In genomic region chr10:45971742-45972105, GRCh38 we compare ENCODE assay signal across 8 cellular contexts. TPM values are rescaled to one million over a fixed set of nuclear protein-coding genes. Genes with fewer than 3 reads are reported as not detected.
DNase-seq lines count a peak whose midpoint lies in the region; ATAC-seq and TF ChIP-seq lines count a peak whose summit lies in the region.
"Not testable (repeated sequence)": the region's sequence is repeated elsewhere in the genome, so short reads cannot be mapped to it uniquely, and the experiment has no call there.

No MANE protein-coding gene starts in this region.

- ATAC-seq in GM21526 (IDR thresholded peaks at IDR 0.05; ENCODE audit: low FRiP score, unreplicated experiment) (peak; percentile 36), HG03175 (IDR thresholded peaks at IDR 0.05; ENCODE audit: unreplicated experiment) (peak; percentile 51), RWPE2 (ENCODE audit: low read depth) (peak; percentile 35)
- peak; percentile 52 to 57 for ATAC-seq in naive thymus-derived CD8-positive, alpha-beta T cell

- H3K4me3 ChIP-seq in RWPE2 (ENCODE audit: severe bottlenecking) = peak overlapping the region; percentile 86
- H3K4me3 ChIP-seq in astrocyte of the cerebellum (ENCODE audit: low read depth, low read length) = peak overlapping the region; percentile 66
- peak overlapping the region; percentile 74 for H3K4me3 ChIP-seq in cardiac muscle cell
- H3K4me3 ChIP-seq in tibial artery = peak overlapping the region; percentile 68 to 94

- POLR2A ChIA-PET in naive thymus-derived CD8-positive, alpha-beta T cell (lab: Charles Lee) = not testable (repeated sequence)

- not testable (repeated sequence) for H3K4me1 ChIP-seq in RWPE2 (ENCODE audit: insufficient read depth, poor library complexity, severe bottlenecking); cardiac muscle cell (ENCODE audit: low read depth)
- peaks cover 0 to 26% (median 9%) of the 10 kb centered on the region in 4 donors for H3K4me1 ChIP-seq in tibial artery

- H3K27me3 ChIP-seq in RWPE2 (ENCODE audit: insufficient read depth, poor library complexity, severe bottlenecking); cardiac muscle cell; tibial artery: not testable (repeated sequence)

- not testable (repeated sequence) for H3K27me3 Mint-ChIP-seq in naive thymus-derived CD8-positive, alpha-beta T cell

- peak overlapping the region; percentile 60 to 98 (median 94) for H3K27ac Mint-ChIP-seq in naive thymus-derived CD8-positive, alpha-beta T cell

- peaks cover 0 to 17% (median 3%) of the 10 kb centered on the region in 3 donors for H3K36me3 Mint-ChIP-seq in naive thymus-derived CD8-positive, alpha-beta T cell

- not testable (repeated sequence) for TF ChIP-seq CTCF in RWPE2 (IDR thresholded peaks at IDR 0.05; ENCODE audit: poor library complexity, severe bottlenecking); astrocyte of the cerebellum (IDR thresholded peaks at IDR 0.05; ENCODE audit: low read depth, low read length, missing control alignments); cardiac muscle cell (IDR thresholded peaks at IDR 0.05; ENCODE audit: low read depth, low read length); tibial artery (IDR thresholded peaks at IDR 0.05)

- intact Hi-C loops in tibial artery (cut with DNase I; ENCODE audit: low total_unique reads) = not testable (repeated sequence)

- not testable (repeated sequence) for H3K36me3 ChIP-seq in RWPE2 (ENCODE audit: low read depth); cardiac muscle cell; tibial artery

- DNase-seq in ELR (ENCODE audit: low read depth) = peak; percentile 32
- DNase-seq in RWPE2 (ENCODE audit: low spot score); astrocyte of the cerebellum (ENCODE audit: low read depth); naive thymus-derived CD8-positive, alpha-beta T cell; tibial artery: not testable (repeated sequence)
- DNase-seq in cardiac muscle cell (ENCODE audit: low read depth in 1 of 2, low spot score in 1 of 2) = peak in 1 of 2 donors; percentile 12

- H3K4me3 Mint-ChIP-seq in naive thymus-derived CD8-positive, alpha-beta T cell = peak overlapping the region; percentile 97 to 100 (median 99)

- H3K4me1 Mint-ChIP-seq in naive thymus-derived CD8-positive, alpha-beta T cell = peaks cover 25 to 56% (median 49%) of the 10 kb centered on the region in 4 donors

- not testable (repeated sequence) for H3K9me3 ChIP-seq in RWPE2 (ENCODE audit: severe bottlenecking); cardiac muscle cell (ENCODE audit: low read depth); tibial artery

- H3K27ac ChIP-seq in RWPE2 (ENCODE audit: poor library complexity, severe bottlenecking) = peak overlapping the region; percentile 39
- peak overlapping the region; percentile 93 for H3K27ac ChIP-seq in cardiac muscle cell
- peak overlapping the region; percentile 72 to 85 for H3K27ac ChIP-seq in tibial artery

- not testable (repeated sequence) for H3K9me3 Mint-ChIP-seq in naive thymus-derived CD8-positive, alpha-beta T cell

- in situ Hi-C loops in astrocyte of the cerebellum (cut with HindIII; ENCODE audit: low sequenced_read_pairs) = not testable (repeated sequence)

RNA-seq across cellular contexts. Expression of gene TIMM23, which starts 0.6 kb away (rescaled TPM):
- 92.6 and 96.2 TPM in 2 replicates for total RNA-seq in cardiac muscle cell
- polyA plus RNA-seq in cardiac muscle cell = 140 and 150 TPM in 2 replicates
- 10 to 100 TPM; 25.1 to 25.4 TPM for total RNA-seq in naive thymus-derived CD8-positive, alpha-beta T cell
- 10 to 100 TPM; 42.7 to 53.6 (median 49.1) TPM for polyA plus RNA-seq in naive thymus-derived CD8-positive, alpha-beta T cell

RNA-seq across cellular contexts. Expression of gene NCOA4, which starts 58.7 kb away (rescaled TPM):
- total RNA-seq in cardiac muscle cell = 171 and 292 TPM in 2 replicates
- 149 and 251 TPM in 2 replicates for polyA plus RNA-seq in cardiac muscle cell
- total RNA-seq in naive thymus-derived CD8-positive, alpha-beta T cell = 10 to 100 TPM; 90.0 to 90.1 TPM
- 100 to 1,000 TPM; 153 to 162 (median 155) TPM for polyA plus RNA-seq in naive thymus-derived CD8-positive, alpha-beta T cell

Comparison
In these comparisons a context has a peak if more than half of its experiments do, and no peak if none do; other contexts are left out.
1. H3K27ac ChIP-seq: peak in every context shown above with its lines; median percentile 93 in cardiac muscle cell; 78 in tibial artery; 39 in RWPE2.